8 cellular contexts compared by ENCODE assay signal in the genomic region with DNA sequence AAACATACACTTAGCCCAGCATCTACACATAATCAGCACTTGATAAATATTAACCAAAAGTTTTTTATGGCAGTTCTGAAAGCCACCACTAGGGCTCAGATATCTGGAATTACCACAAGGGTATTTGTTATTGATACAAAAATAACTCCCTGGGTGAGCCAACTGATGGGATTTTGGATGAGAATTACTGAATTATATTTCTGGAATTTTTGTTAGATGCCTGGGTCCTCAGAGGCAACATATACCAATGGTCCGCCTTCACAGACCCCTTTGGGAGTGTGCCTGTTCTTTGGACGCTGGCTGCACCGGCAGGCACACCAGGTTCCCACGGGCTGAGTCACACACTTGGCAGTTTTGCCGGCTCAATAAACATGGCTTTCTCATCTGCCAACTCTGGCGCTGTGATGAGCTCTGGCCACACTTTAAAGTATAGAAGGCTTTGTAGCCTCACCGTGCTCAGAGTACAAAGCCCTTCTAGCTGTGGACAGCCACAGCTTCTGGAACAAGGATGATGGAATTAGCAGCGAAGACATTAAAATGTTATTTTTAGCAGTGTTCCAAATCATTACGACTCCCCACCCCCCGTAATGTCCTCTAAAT. TPM values are rescaled to one million over a fixed set of nuclear protein-coding genes. Genes with fewer than 3 reads are reported as not detected.
DNase-seq lines count a peak whose midpoint lies in the region; ATAC-seq and TF ChIP-seq lines count a peak whose summit lies in the region.

No MANE protein-coding gene starts in this region.

- WGBS in spleen, 5 donors = 76 to 89% (median 77%) methylated on average over 10 of the region's 10 CpGs

- no peaks in the 10 kb centered on the region for H3K4me1 ChIP-seq in spleen

- TF ChIP-seq CTCF in astrocyte of the spinal cord (IDR thresholded peaks at IDR 0.05; ENCODE audit: low read depth, low read length) = peak; percentile 59
- TF ChIP-seq CTCF in spleen (IDR thresholded peaks at IDR 0.05 in 8 of 11, conservative IDR thresholded peaks at IDR 0.05 in 3 of 11) = peak in 8 of 11 experiments; percentile 15 to 56 (median 40)

- TF ChIP-seq POLR2A in spleen (IDR thresholded peaks at IDR 0.05) = no peak

- intact Hi-C loops in spleen (cut with DNase I; ENCODE audit: low total_unique reads) = no loop called here

- DNase-seq in DMS53 (lab: John Stamatoyannopoulos, UW) (peak; percentile 93), NCI-H1105 treated with DMSO at 0.1 percent for 48 hours (lab: John Stamatoyannopoulos, UW) (peak; percentile 63), astrocyte of the spinal cord (ENCODE audit: low read depth, low spot score) (peak; percentile 94), iris pigment epithelial cell (ENCODE audit: low read depth) (peak; percentile 94), spleen (no peak)

- H3K36me3 ChIP-seq in spleen = no peaks in the 10 kb centered on the region

- H3K9me3 ChIP-seq in spleen = peaks cover 0 to 6% (median 0%) of the 10 kb centered on the region in 8 donors

- in situ Hi-C loops in astrocyte of the spinal cord (cut with HindIII; ENCODE audit: low sequenced_read_pairs) = no loop called here

- H3K4me3 ChIP-seq in astrocyte of the spinal cord (ENCODE audit: low read depth, low read length) (no peak overlapping the region), spleen (no peak overlapping the region)

- H3K27me3 ChIP-seq in spleen (replicated peaks in 1 of 7) = no peaks in the 10 kb centered on the region

- no peak overlapping the region for H3K27ac ChIP-seq in spleen

- ATAC-seq in HG02798 (IDR thresholded peaks at IDR 0.05; ENCODE audit: poor library complexity, unreplicated experiment) = no peak
- ATAC-seq in HG03565 (IDR thresholded peaks at IDR 0.05; ENCODE audit: unreplicated experiment) = no peak
- ATAC-seq in GM21390 (IDR thresholded peaks at IDR 0.05; ENCODE audit: unreplicated experiment) = no peak

RNA-seq across cellular contexts. Expression of gene EEPD1, which starts 24.5 kb away (rescaled TPM):
- total RNA-seq in spleen = 10 to 100 TPM in 6 of 7 donors, 1 to 10 TPM in 1; 8.9 to 23.4 (median 15.0) TPM
- 10 to 100 TPM in 2 of 3 donors, 1 to 10 TPM in 1; 7.7 to 18.4 (median 14.2) TPM for polyA plus RNA-seq in spleen
